Comparison of ENCODE assay signal across 8 cellular contexts in the genomic region with DNA sequence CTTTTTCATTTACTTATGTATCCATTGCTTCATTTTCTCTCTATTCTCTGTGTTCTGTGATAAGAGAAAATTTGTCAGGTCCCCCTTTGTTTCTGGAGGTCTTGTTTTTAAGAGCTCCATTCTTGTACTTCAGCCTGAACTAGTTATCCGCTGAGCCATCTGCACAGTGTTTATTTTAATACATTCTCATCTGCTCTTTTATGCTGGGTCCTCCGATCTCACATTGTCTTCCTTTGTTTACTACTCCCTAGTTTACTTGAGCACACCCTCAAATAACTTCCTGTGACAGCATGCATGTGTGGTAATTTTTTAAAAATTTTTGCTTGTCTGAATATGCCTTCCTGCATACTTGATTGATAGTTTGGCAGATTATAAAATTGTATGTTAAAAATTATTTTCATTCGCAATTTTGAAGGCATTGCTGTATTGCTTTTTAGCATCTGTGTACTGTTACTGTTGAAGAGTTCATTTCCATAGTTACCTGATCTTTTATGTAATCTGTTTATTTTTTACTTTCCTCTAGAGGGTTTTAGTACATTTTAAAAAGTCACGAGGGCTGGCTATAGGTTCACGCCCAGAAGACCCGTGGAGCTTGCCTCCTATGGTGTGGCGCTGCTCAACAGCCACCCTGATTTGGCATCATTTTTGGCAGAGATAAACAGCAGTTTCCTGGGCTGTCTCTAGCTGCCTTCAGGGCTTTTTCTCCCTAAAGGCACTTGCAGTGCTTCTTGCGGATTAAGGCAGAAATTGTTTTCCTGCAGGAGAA. TPM values are rescaled to one million over a fixed set of nuclear protein-coding genes. Genes with fewer than 3 reads are reported as not detected.
DNase-seq lines count a peak whose midpoint lies in the region; ATAC-seq and TF ChIP-seq lines count a peak whose summit lies in the region.

No MANE protein-coding gene starts in this region.

- H3K36me3 ChIP-seq in neural progenitor cell (no peaks in the 10 kb centered on the region), uterus (no peaks in the 10 kb centered on the region)

- H3K9ac ChIP-seq in neural progenitor cell: no peak overlapping the region

- peak; percentile 20 for ATAC-seq in activated CD8-positive, alpha-beta T cell treated with anti-CD3 and anti-CD28 coated beads for 36 hours
- no peak for ATAC-seq in activated CD8-positive, alpha-beta T cell treated with anti-CD3 and anti-CD28 coated beads, Interleukin-2, amount 10 ng/mL, durations not matched to agents 7 days and 5 days
- no peak for ATAC-seq in HG02852 (IDR thresholded peaks at IDR 0.05; ENCODE audit: unreplicated experiment)

- H3K4me3 ChIP-seq in neural progenitor cell (no peak overlapping the region), uterus (no peak overlapping the region)

- intact Hi-C loops in activated CD8-positive, alpha-beta T cell treated with anti-CD3 and anti-CD28 coated beads for 36 hours (cut with micrococcal nuclease): no loop called here
- intact Hi-C loops in uterus (cut with DNase I; ENCODE audit: low total_unique reads): no loop called here

- TF ChIP-seq CTCF in activated CD8-positive, alpha-beta T cell treated with anti-CD3 and anti-CD28 coated beads for 36 hours (IDR thresholded peaks at IDR 0.05): no peak
- TF ChIP-seq CTCF in neural progenitor cell (IDR thresholded peaks at IDR 0.05) (no peak), uterus (IDR thresholded peaks at IDR 0.05) (no peak)

- H3K9me3 Mint-ChIP-seq in activated CD8-positive, alpha-beta T cell treated with anti-CD3 and anti-CD28 coated beads for 36 hours: no peaks in the 10 kb centered on the region
- H3K9me3 Mint-ChIP-seq in activated CD8-positive, alpha-beta T cell treated with anti-CD3 and anti-CD28 coated beads, Interleukin-2, amount 10 ng/mL, durations not matched to agents 7 days and 5 days (ENCODE audit: insufficient read depth): no peaks in the 10 kb centered on the region
- H3K9me3 Mint-ChIP-seq in neural progenitor cell: no peaks in the 10 kb centered on the region

- DNase-seq in activated CD8-positive, alpha-beta T cell treated with anti-CD3 and anti-CD28 coated beads for 36 hours: no peak
- DNase-seq in activated CD8-positive, alpha-beta T cell treated with anti-CD3 and anti-CD28 coated beads, Interleukin-2, amount 10 ng/mL, durations not matched to agents 7 days and 5 days: no peak
- DNase-seq in NCI-H82 (lab: John Stamatoyannopoulos, UW) (peak; percentile 71), epithelial cell of prostate (ENCODE audit: low read depth, low spot score) (no peak), neural progenitor cell (ENCODE audit: low spot score) (peak; percentile 43), uterus (no peak), NCI-H187 treated with DMSO at 0.1 percent for 48 hours (lab: John Stamatoyannopoulos, UW) (no peak)

- peak overlapping the region; percentile 9 for H3K27ac Mint-ChIP-seq in activated CD8-positive, alpha-beta T cell treated with anti-CD3 and anti-CD28 coated beads for 36 hours
- no peak overlapping the region for H3K27ac Mint-ChIP-seq in activated CD8-positive, alpha-beta T cell treated with anti-CD3 and anti-CD28 coated beads, Interleukin-2, amount 10 ng/mL, durations not matched to agents 7 days and 5 days
- H3K27ac Mint-ChIP-seq in neural progenitor cell: peak overlapping the region; percentile 72

- H3K4me1 ChIP-seq in neural progenitor cell (peaks cover 23% of the 10 kb centered on the region), uterus (no peaks in the 10 kb centered on the region)

- TF ChIP-seq POLR2A in uterus (IDR thresholded peaks at IDR 0.05): no peak

- peaks cover 41% of the 10 kb centered on the region for H3K4me1 Mint-ChIP-seq in activated CD8-positive, alpha-beta T cell treated with anti-CD3 and anti-CD28 coated beads for 36 hours (ENCODE audit: low read depth)
- peaks cover 14% of the 10 kb centered on the region for H3K4me1 Mint-ChIP-seq in activated CD8-positive, alpha-beta T cell treated with anti-CD3 and anti-CD28 coated beads, Interleukin-2, amount 10 ng/mL, durations not matched to agents 7 days and 5 days (ENCODE audit: low read depth)
- peaks cover 26% of the 10 kb centered on the region for H3K4me1 Mint-ChIP-seq in neural progenitor cell

- H3K4me3 Mint-ChIP-seq in activated CD8-positive, alpha-beta T cell treated with anti-CD3 and anti-CD28 coated beads for 36 hours: no peak overlapping the region
- H3K4me3 Mint-ChIP-seq in activated CD8-positive, alpha-beta T cell treated with anti-CD3 and anti-CD28 coated beads, Interleukin-2, amount 10 ng/mL, durations not matched to agents 7 days and 5 days: no peak overlapping the region
- H3K4me3 Mint-ChIP-seq in neural progenitor cell: no peak overlapping the region

- no peaks in the 10 kb centered on the region for H3K9me3 ChIP-seq in neural progenitor cell (ENCODE audit: low read depth)
- H3K9me3 ChIP-seq in uterus: no peaks in the 10 kb centered on the region

- peaks cover 22% of the 10 kb centered on the region for H3F3A ChIP-seq in neural progenitor cell (ENCODE audit: low read depth)

- POLR2A ChIA-PET in activated CD8-positive, alpha-beta T cell treated with anti-CD3 and anti-CD28 coated beads for 36 hours (lab: Charles Lee): interaction anchor here (0.9 to 1.5 kb wide), 3 partner anchors 9 to 27 kb away, joined by 3 to 4 read pairs (median 3); no protein-coding TSS in a partner anchor
- POLR2A ChIA-PET in activated CD8-positive, alpha-beta T cell treated with anti-CD3 and anti-CD28 coated beads, Interleukin-2, amount 10 ng/mL, durations not matched to agents 7 days and 5 days (lab: Charles Lee): no interaction called here

- H3K27ac ChIP-seq in epithelial cell of prostate (peak overlapping the region; percentile 39), neural progenitor cell (peak overlapping the region; percentile 74), uterus (peak overlapping the region in 1 of 2 donors; percentile 62)

- no peaks in the 10 kb centered on the region for H3K27me3 Mint-ChIP-seq in activated CD8-positive, alpha-beta T cell treated with anti-CD3 and anti-CD28 coated beads for 36 hours
- H3K27me3 Mint-ChIP-seq in activated CD8-positive, alpha-beta T cell treated with anti-CD3 and anti-CD28 coated beads, Interleukin-2, amount 10 ng/mL, durations not matched to agents 7 days and 5 days (ENCODE audit: low read depth): no peaks in the 10 kb centered on the region
- no peaks in the 10 kb centered on the region for H3K27me3 Mint-ChIP-seq in neural progenitor cell (ENCODE audit: insufficient read depth, low read depth)

- peaks cover 8% of the 10 kb centered on the region for H3K36me3 Mint-ChIP-seq in activated CD8-positive, alpha-beta T cell treated with anti-CD3 and anti-CD28 coated beads for 36 hours (ENCODE audit: low read depth)
- H3K36me3 Mint-ChIP-seq in activated CD8-positive, alpha-beta T cell treated with anti-CD3 and anti-CD28 coated beads, Interleukin-2, amount 10 ng/mL, durations not matched to agents 7 days and 5 days (ENCODE audit: low read depth): peaks cover 9% of the 10 kb centered on the region
- peaks cover 2% of the 10 kb centered on the region for H3K36me3 Mint-ChIP-seq in neural progenitor cell

- CTCF ChIA-PET in activated CD8-positive, alpha-beta T cell treated with anti-CD3 and anti-CD28 coated beads for 36 hours (lab: Charles Lee): interaction anchor here (1.2 to 1.4 kb wide), 3 partner anchors 31 to 77 kb away, joined by 3 to 5 read pairs (median 4); no protein-coding TSS in a partner anchor
- CTCF ChIA-PET in activated CD8-positive, alpha-beta T cell treated with anti-CD3 and anti-CD28 coated beads, Interleukin-2, amount 10 ng/mL, durations not matched to agents 7 days and 5 days (lab: Charles Lee): interaction anchor here (0.9 to 2.2 kb wide), 5 partner anchors 23 to 70 kb away, joined by 3 to 9 read pairs (median 3); no protein-coding TSS in a partner anchor

- no peak overlapping the region for H2AFZ ChIP-seq in neural progenitor cell (replicated peaks)

- H3K79me2 ChIP-seq in neural progenitor cell (ENCODE audit: low read depth): peaks cover 100% of the 10 kb centered on the region

- H3K4me2 ChIP-seq in neural progenitor cell: peak overlapping the region; percentile 37

- no peaks in the 10 kb centered on the region for H3K27me3 ChIP-seq in neural progenitor cell
- H3K27me3 ChIP-seq in uterus: no peaks in the 10 kb centered on the region

- H4K20me1 ChIP-seq in neural progenitor cell (ENCODE audit: low read depth): peaks cover 36% of the 10 kb centered on the region

RNA-seq across cellular contexts. Expression of a gene that starts 31.9 kb away (rescaled TPM):
- total RNA-seq in activated CD8-positive, alpha-beta T cell treated with anti-CD3 and anti-CD28 coated beads for 36 hours: 10 to 100 TPM; 16.5 to 21.9 TPM
- 10 to 100 TPM; 24.5 to 27.4 TPM for total RNA-seq in activated CD8-positive, alpha-beta T cell treated with anti-CD3 and anti-CD28 coated beads, Interleukin-2, amount 10 ng/mL, durations not matched to agents 7 days and 5 days
- 18.4 and 25.0 TPM in 2 replicates for total RNA-seq in neural progenitor cell (ENCODE audit: low replicate concordance)
- total RNA-seq in uterus: 10 to 100 TPM; 25.1 to 55.7 (median 42.5) TPM

Comparison
In these comparisons a context has a peak if more than half of its experiments do, and no peak if none do; other contexts are left out.
1. DNase-seq: peak in NCI-H82 (single experiment) and neural progenitor cell (single experiment); none in activated CD8-positive, alpha-beta T cell treated with anti-CD3 and anti-CD28 coated beads for 36 hours (single experiment), activated CD8-positive, alpha-beta T cell treated with anti-CD3 and anti-CD28 coated beads, Interleukin-2, amount 10 ng/mL, durations not matched to agents 7 days and 5 days (single experiment), epithelial cell of prostate (single experiment), uterus (0 of 2) and NCI-H187 treated with DMSO at 0.1 percent for 48 hours (single experiment).